In genomic region chr20:61408951-61409740, GRCh38 we compare ENCODE assay signal across 19 cellular contexts.
DNase-seq lines count a peak whose midpoint lies in the region; TF ChIP-seq lines count a peak whose summit lies in the region.
"Had no signal": no experiment of that assay in that cellular context is flagged by ENCODE, and none has a peak within 500 bp of the region (broad histone marks: within the 10 kb centered on the region; RNA-seq: fewer than 3 reads in every experiment).

No MANE protein-coding gene starts in this region.

- H2BK12ac ChIP-seq in neuronal stem cell (ENCODE audit: low read length), result no peak overlapping the region

- peak; percentile 68 for DNase-seq in RPMI8226
- no peak for DNase-seq in neuronal stem cell (ENCODE audit: low spot score)
- no peak for DNase-seq in stimulated activated CD4-positive, alpha-beta T cell treated with anti-CD3 and anti-CD28 coated beads, Interleukin-1b, Interleukin-23, amount 100 ng/mL, for 48 hours
- DNase-seq in Calu3, result no peak
- no peak for DNase-seq in cortex of kidney (lab: John Stamatoyannopoulos, UW)
- DNase-seq: 8988T; ACHN; AML-193; BE2C; C1 segment of cervical spinal cord; CD4-positive, alpha-beta memory T cell; COR-L47; DMS153; DND-41; GOT3; HFFc6 had no signal

- no peak for TF ChIP-seq CTCF in Calu3 (IDR thresholded peaks at IDR 0.05; ENCODE audit: unreplicated experiment)

- intact Hi-C loops in Calu3 (cut with micrococcal nuclease; ENCODE audit: unreplicated experiment), result no loop called here

- H3K4ac ChIP-seq in neuronal stem cell (ENCODE audit: low read length), result no peak overlapping the region

- H4K20me1 ChIP-seq in BLaER1, result no peaks in the 10 kb centered on the region

- no peak overlapping the region for H2AFZ ChIP-seq in neuronal stem cell (ENCODE audit: low read length)

- no peak overlapping the region for H3K27ac Mint-ChIP-seq in Calu3 (ENCODE audit: unreplicated experiment)
- H3K27ac Mint-ChIP-seq: CD4-positive, alpha-beta memory T cell; HFFc6 had no signal

- H3K4me3 ChIP-seq in BLaER1 (no peak overlapping the region), neuronal stem cell (ENCODE audit: low read length in 2 of 2) (no peak overlapping the region)
- H3K4me3 ChIP-seq: A549, HAP-1 had no signal

- no peak overlapping the region for H3K4me3 Mint-ChIP-seq in Calu3 (ENCODE audit: low read depth, unreplicated experiment)
- H3K4me3 Mint-ChIP-seq: CD4-positive, alpha-beta memory T cell; HFFc6 had no signal

- H2BK5ac ChIP-seq in neuronal stem cell (ENCODE audit: low read length), result no peak overlapping the region

- H3K36me3 Mint-ChIP-seq in Calu3 (ENCODE audit: insufficient read depth, unreplicated experiment), result no peaks in the 10 kb centered on the region
- H3K36me3 Mint-ChIP-seq: CD4-positive, alpha-beta memory T cell had no signal

- H3K14ac ChIP-seq in neuronal stem cell (ENCODE audit: low read length), result no peak overlapping the region

- CTCF ChIA-PET in Calu3 (lab: Charles Lee), result interaction anchor here (0.7 kb wide), 1 partner anchor 49 kb away, joined by 3 read pairs; no protein-coding TSS in a partner anchor

- no peaks in the 10 kb centered on the region for H3K79me1 ChIP-seq in neuronal stem cell (ENCODE audit: low read depth, low read length)

- H3K9ac ChIP-seq in BLaER1 (no peak overlapping the region), neuronal stem cell (ENCODE audit: low read depth, low read length, poor library complexity) (no peak overlapping the region)

- H3K36me3 ChIP-seq in BLaER1 (no peaks in the 10 kb centered on the region), neuronal stem cell (replicated peaks in 1 of 2; ENCODE audit: control insufficient read depth in 2 of 2, insufficient read depth in 2 of 2, low read length in 2 of 2) (no peaks in the 10 kb centered on the region)
- H3K36me3 ChIP-seq: BE2C, HAP-1 had no signal

- no peak overlapping the region for H3K27ac ChIP-seq in BLaER1
- H3K27ac ChIP-seq in neuronal stem cell (replicated peaks; ENCODE audit: low read length), result no peak overlapping the region
- H3K27ac ChIP-seq: A549 had no signal

- H3K18ac ChIP-seq in neuronal stem cell (ENCODE audit: low read length), result peak overlapping the region; percentile 60

- H2AK5ac ChIP-seq in neuronal stem cell (ENCODE audit: low read depth, low read length), result peak overlapping the region; percentile 18

- peak overlapping the region; percentile 21; the same call in 1 of the 2 replicates for H3K4me2 ChIP-seq in BLaER1
- H3K4me2 ChIP-seq in neuronal stem cell (ENCODE audit: insufficient read depth, low read length, poor library complexity, severe bottlenecking), result no peak overlapping the region
- H3K4me2 ChIP-seq: A549 had no signal

- no TSS peak for BruUV-seq in Calu3 (replicated peaks; lab: Mats Ljungman, UMichigan)

- peaks cover 12% of the 10 kb centered on the region for H3K9me3 Mint-ChIP-seq in Calu3 (ENCODE audit: low read depth, unreplicated experiment)

- H4K91ac ChIP-seq in neuronal stem cell (ENCODE audit: low read depth, low read length, poor library complexity), result no peak overlapping the region

- H3K27me3 ChIP-seq in BLaER1, result no peaks in the 10 kb centered on the region
- no peaks in the 10 kb centered on the region for H3K27me3 ChIP-seq in neuronal stem cell (ENCODE audit: control insufficient read depth in 3 of 3, insufficient read depth in 3 of 3, low read depth in 1 of 3, low read length in 3 of 3)
- H3K27me3 ChIP-seq: BE2C had no signal

- no peaks in the 10 kb centered on the region for H3K4me1 Mint-ChIP-seq in Calu3 (ENCODE audit: low read depth, unreplicated experiment)
- H3K4me1 Mint-ChIP-seq: CD4-positive, alpha-beta memory T cell had no signal

- no peak overlapping the region for H2BK15ac ChIP-seq in neuronal stem cell (ENCODE audit: low read length)

- H3K4me1 ChIP-seq in BLaER1, result peaks cover 23% of the 10 kb centered on the region
- peaks cover 1 to 2% of the 10 kb centered on the region in 2 donors for H3K4me1 ChIP-seq in neuronal stem cell (ENCODE audit: control insufficient read depth in 2 of 2, insufficient read depth in 1 of 2, low read depth in 1 of 2, low read length in 2 of 2)
- H3K4me1 ChIP-seq: A549, BE2C, HAP-1 had no signal

- no CpG with 5 or more reads among the region's 20 CpGs for WGBS in neuronal stem cell (ENCODE audit: extremely low coverage in 2 of 2, insufficient read length in 2 of 2, insufficient replicate concordance in 1 of 2), 2 donors

- H3K27me3 Mint-ChIP-seq in Calu3 (ENCODE audit: unreplicated experiment), result no peaks in the 10 kb centered on the region

- H3K9me3 ChIP-seq in BLaER1 (peaks cover 25% of the 10 kb centered on the region), neuronal stem cell (replicated peaks in 1 of 2; ENCODE audit: control insufficient read depth in 2 of 2, insufficient read depth in 1 of 2, low read depth in 1 of 2, low read length in 2 of 2) (peaks cover 6 to 18% of the 10 kb centered on the region in 2 donors)
- H3K9me3 ChIP-seq: A549, BE2C, HAP-1 had no signal

- H2BK120ac ChIP-seq in neuronal stem cell (ENCODE audit: low read depth, low read length), result no peak overlapping the region

- no peak overlapping the region for H4K8ac ChIP-seq in neuronal stem cell (ENCODE audit: low read depth, low read length)

- H3K23ac ChIP-seq in neuronal stem cell (ENCODE audit: low read depth, low read length, poor library complexity), result no peak overlapping the region
